34 cellular contexts compared by ENCODE assay signal in genomic region chr7:87131806-87132205, GRCh38.
"Had no signal": no experiment of that assay in that cellular context is flagged by ENCODE, and none has a peak within 500 bp of the region (broad histone marks: within the 10 kb centered on the region; RNA-seq: fewer than 3 reads in every experiment).

No MANE protein-coding gene starts in this region.

- DNase-seq: Karpas-422, Kasumi-1, KG1, MG63, MM.1S, MV-4-11, NCI-H1048, NCI-H1092, NCI-H1092 treated with DMSO at 0.1 percent for 48 hours, NCI-H1105, NCI-H1105 treated with DMSO at 0.1 percent for 48 hours, NCI-H1417, NCI-H1417 treated with DMSO at 0.1 percent for 48 hours, NCI-H1436, NCI-H1436 treated with DMSO at 0.1 percent for 48 hours, NCI-H146, NCI-H1694, NCI-H1694 treated with DMSO at 0.1 percent for 48 hours, NCI-H187, NCI-H187 treated with DMSO at 0.1 percent for 48 hours, NCI-H1930, NCI-H2029, NCI-H2029 treated with DMSO at 0.1 percent for 48 hours, NCI-H2081, NCI-H2081 treated with DMSO at 0.1 percent for 48 hours, NCI-H2107, NCI-H2171, NCI-H2171 treated with DMSO at 0.1 percent for 48 hours, NCI-H2227 treated with DMSO at 0.1 percent for 48 hours, NCI-H226, NCI-H345, NCI-H446, NCI-H446 treated with DMSO at 0.1 percent for 48 hours had no signal

- H3K27ac ChIP-seq: KMS-11 had no signal

- H3K9me3 ChIP-seq: MG63 had no signal

- H3K4me3 ChIP-seq: MG63 had no signal

- H3K27me3 ChIP-seq: MG63 had no signal

- H3K36me3 ChIP-seq: MG63 had no signal
